Comparison of ENCODE assay signal across 8 cellular contexts in the genomic region with DNA sequence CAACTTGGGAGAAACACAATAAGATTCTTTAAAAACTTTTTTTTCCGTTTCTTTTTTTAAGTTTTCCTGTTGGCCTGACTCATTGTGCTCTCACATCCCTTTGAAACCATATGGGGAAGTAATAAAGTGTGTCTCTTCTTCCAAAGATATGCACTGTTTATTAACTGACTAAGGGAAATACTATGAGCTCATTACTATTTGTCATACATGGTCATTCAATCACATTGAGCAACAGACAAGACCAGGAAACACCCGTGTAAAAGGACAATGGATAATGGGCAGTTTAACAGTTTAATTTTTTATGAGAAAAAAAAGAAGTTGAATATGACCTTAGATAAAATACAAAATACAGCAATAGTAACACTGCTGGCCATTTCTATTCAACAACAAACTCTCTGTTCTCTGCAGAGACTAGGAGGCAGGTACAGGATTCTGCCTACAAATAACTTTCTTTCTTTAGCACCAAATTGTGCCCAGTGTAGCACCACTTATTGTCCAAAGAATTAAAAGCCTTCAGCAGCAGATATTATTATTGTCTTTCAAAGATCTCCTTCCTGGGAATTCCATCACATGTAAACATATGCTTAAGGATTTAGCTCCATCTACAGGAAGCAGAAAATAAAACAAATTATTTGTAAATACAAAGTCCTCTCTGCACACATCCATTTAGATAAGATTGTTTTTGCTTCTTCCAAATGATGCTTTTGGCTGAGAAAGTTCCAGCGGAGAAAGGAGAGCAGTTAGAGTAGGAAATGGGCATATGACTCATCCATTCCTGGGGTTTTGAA. TPM values are rescaled to one million over a fixed set of nuclear protein-coding genes. Genes with fewer than 3 reads are reported as not detected.
DNase-seq lines count a peak whose midpoint lies in the region; ATAC-seq lines count a peak whose summit lies in the region.

No MANE protein-coding gene starts in this region.

- H3K4me1 Mint-ChIP-seq in activated T-helper 1 cell treated with anti-CD3 and anti-CD28 coated beads, Interleukin-12 subunit alpha, Interleukin-12 subunit beta, Interleukin-2, Interleukin-4 antibody, amounts not matched to agents 30 ng/mL and 10 ng/mL and 1 ng/mL, durations not matched to agents 14 hours and 24 hours and 36 hours (ENCODE audit: low read depth) = no peaks in the 10 kb centered on the region

- no peak overlapping the region for H3K27ac Mint-ChIP-seq in activated T-helper 1 cell treated with anti-CD3 and anti-CD28 coated beads, Interleukin-12 subunit alpha, Interleukin-12 subunit beta, Interleukin-2, Interleukin-4 antibody, amounts not matched to agents 30 ng/mL and 10 ng/mL and 1 ng/mL, durations not matched to agents 14 hours and 24 hours and 36 hours

- peak; percentile 40 for DNase-seq in DMS53 treated with DMSO at 0.1 percent for 48 hours (lab: John Stamatoyannopoulos, UW; ENCODE audit: unreplicated experiment)
- DNase-seq in NCI-H2227 (lab: John Stamatoyannopoulos, UW; ENCODE audit: unreplicated experiment) = peak; percentile 16
- peak; percentile 82 for DNase-seq in dedifferentiated amniotic fluid mesenchymal stem cell (ENCODE audit: extremely low spot score)
- peak; percentile 11 for DNase-seq in midbrain (lab: John Stamatoyannopoulos, UW)
- no peak for DNase-seq in activated T-helper 1 cell treated with anti-CD3 and anti-CD28 coated beads, Interleukin-12 subunit alpha, Interleukin-12 subunit beta, Interleukin-2, Interleukin-4 antibody, amounts not matched to agents 30 ng/mL and 10 ng/mL and 1 ng/mL, durations not matched to agents 14 hours and 24 hours and 36 hours (ENCODE audit: low spot score)
- no peak for DNase-seq in NCI-H2029 treated with DMSO at 0.1 percent for 48 hours (lab: John Stamatoyannopoulos, UW)
- DNase-seq in central memory CD4-positive, alpha-beta T cell = no peak

- no peaks in the 10 kb centered on the region for H3K36me3 Mint-ChIP-seq in activated T-helper 1 cell treated with anti-CD3 and anti-CD28 coated beads, Interleukin-12 subunit alpha, Interleukin-12 subunit beta, Interleukin-2, Interleukin-4 antibody, amounts not matched to agents 30 ng/mL and 10 ng/mL and 1 ng/mL, durations not matched to agents 14 hours and 24 hours and 36 hours (ENCODE audit: low read depth)

- no peaks in the 10 kb centered on the region for H3K9me3 Mint-ChIP-seq in activated T-helper 1 cell treated with anti-CD3 and anti-CD28 coated beads, Interleukin-12 subunit alpha, Interleukin-12 subunit beta, Interleukin-2, Interleukin-4 antibody, amounts not matched to agents 30 ng/mL and 10 ng/mL and 1 ng/mL, durations not matched to agents 14 hours and 24 hours and 36 hours

- H3K4me3 Mint-ChIP-seq in activated T-helper 1 cell treated with anti-CD3 and anti-CD28 coated beads, Interleukin-12 subunit alpha, Interleukin-12 subunit beta, Interleukin-2, Interleukin-4 antibody, amounts not matched to agents 30 ng/mL and 10 ng/mL and 1 ng/mL, durations not matched to agents 14 hours and 24 hours and 36 hours = no peak overlapping the region

- intact Hi-C loops in activated T-helper 1 cell treated with anti-CD3 and anti-CD28 coated beads, Interleukin-12 subunit alpha, Interleukin-12 subunit beta, Interleukin-2, Interleukin-4 antibody, amounts not matched to agents 30 ng/mL and 10 ng/mL and 1 ng/mL, durations not matched to agents 14 hours and 24 hours and 36 hours (cut with micrococcal nuclease) = no loop called here

- ATAC-seq in GM19397 (IDR thresholded peaks at IDR 0.05; ENCODE audit: unreplicated experiment) = no peak

- peaks cover 38% of the 10 kb centered on the region for H3K27me3 Mint-ChIP-seq in activated T-helper 1 cell treated with anti-CD3 and anti-CD28 coated beads, Interleukin-12 subunit alpha, Interleukin-12 subunit beta, Interleukin-2, Interleukin-4 antibody, amounts not matched to agents 30 ng/mL and 10 ng/mL and 1 ng/mL, durations not matched to agents 14 hours and 24 hours and 36 hours (ENCODE audit: insufficient read depth)

RNA-seq across cellular contexts. Expression of a gene that starts 55.0 kb away (rescaled TPM):
- 6.2 and 6.6 TPM in 2 replicates for total RNA-seq in activated T-helper 1 cell treated with anti-CD3 and anti-CD28 coated beads, Interleukin-12 subunit alpha, Interleukin-12 subunit beta, Interleukin-2, Interleukin-4 antibody, amounts not matched to agents 30 ng/mL and 10 ng/mL and 1 ng/mL, durations not matched to agents 14 hours and 24 hours and 36 hours

Comparison
In these comparisons a context has a peak if more than half of its experiments do, and no peak if none do; other contexts are left out.
1. DNase-seq: peak in DMS53 treated with DMSO at 0.1 percent for 48 hours (single experiment), NCI-H2227 (single experiment), dedifferentiated amniotic fluid mesenchymal stem cell (single experiment) and midbrain (single experiment); none in activated T-helper 1 cell treated with anti-CD3 and anti-CD28 coated beads, Interleukin-12 subunit alpha, Interleukin-12 subunit beta, Interleukin-2, Interleukin-4 antibody, amounts not matched to agents 30 ng/mL and 10 ng/mL and 1 ng/mL, durations not matched to agents 14 hours and 24 hours and 36 hours (single experiment), NCI-H2029 treated with DMSO at 0.1 percent for 48 hours (single experiment) and central memory CD4-positive, alpha-beta T cell (single experiment).